ENCODE assay signal across 8 cellular contexts in genomic region chr12:1690578-1691122, GRCh38. TPM values are rescaled to one million over a fixed set of nuclear protein-coding genes. Genes with fewer than 3 reads are reported as not detected.
A peak's percentile ranks its signal among the peaks of the same experiment; 100 is the strongest.
DNase-seq lines count a peak whose midpoint lies in the region; ATAC-seq and TF ChIP-seq lines count a peak whose summit lies in the region.

Gene ADIPOR2, plus strand, starts transcription at chr12:1691070. Its CDS starts 63,274 bp downstream, at chr12:1754344.

- no peaks in the 10 kb centered on the region for H3K27me3 ChIP-seq in upper lobe of left lung

- TF ChIP-seq CTCF in upper lobe of left lung (IDR thresholded peaks at IDR 0.05): peak in 1 of 6 experiments; percentile 25

- peak; percentile 91 for ATAC-seq in HG02884 (IDR thresholded peaks at IDR 0.05; ENCODE audit: unreplicated experiment)
- ATAC-seq in left cardiac atrium: peak; percentile 99 to 100
- peak; percentile 99 for ATAC-seq in upper lobe of left lung (ENCODE audit: low FRiP score in 2 of 2)

- 1 to 3% methylated on average over 4 to 11 of the region's 59 CpGs for WGBS in upper lobe of left lung, 2 donors

- peak in 1 of 4 donors; percentile 71 for TF ChIP-seq EP300 in upper lobe of left lung (IDR thresholded peaks at IDR 0.05)

- peak within 1 kb of the TSS; percentile 95 to 100 (median 98) for H3K27ac ChIP-seq in upper lobe of left lung

- DNase-seq in NCI-H1694 (lab: John Stamatoyannopoulos, UW): peak; percentile 97
- peak; percentile 95 for DNase-seq in amniotic epithelial cell (ENCODE audit: low read depth)
- DNase-seq in left cardiac atrium: peak; percentile 96
- peak; percentile 99 for DNase-seq in posterior vena cava (ENCODE audit: low spot score)
- peak; percentile 94 to 99 for DNase-seq in upper lobe of left lung

- peak; percentile 87 for TF ChIP-seq POLR2A in GM15510 (IDR thresholded peaks at IDR 0.05; ENCODE audit: borderline replicate concordance, extremely low read depth, insufficient read length)
- peak in 2 of 4 donors; percentile 92 to 94 for TF ChIP-seq POLR2A in upper lobe of left lung (IDR thresholded peaks at IDR 0.05)

- H3K9me3 ChIP-seq in upper lobe of left lung: no peaks in the 10 kb centered on the region

- H3K36me3 ChIP-seq in upper lobe of left lung: no peaks in the 10 kb centered on the region

- peak within 1 kb of the TSS; percentile 82 to 93 (median 91) for H3K4me3 ChIP-seq in upper lobe of left lung

- intact Hi-C loops in T-helper 1 cell treated with Interleukin-12 subunit alpha and Interleukin-12 subunit beta and Interleukin-4 antibody, amounts not matched to agents 30 ng/mL and 1 ng/mL, for 36 hours (cut with micrococcal nuclease): loop anchor here (1.0 to 2.0 kb wide), 9 partner anchors 24 to 742 kb away; partner anchors contain the start of genes DCP1B and RAD52
- intact Hi-C loops in left cardiac atrium (cut with DNase I) (no loop called here), posterior vena cava (cut with DNase I) (no loop called here)

- peaks cover 12 to 33% (median 15%) of the 10 kb centered on the region in 4 donors for H3K4me1 ChIP-seq in upper lobe of left lung

RNA-seq across cellular contexts. Expression of gene ADIPOR2, which starts in this region (rescaled TPM):
- total RNA-seq in T-helper 1 cell treated with Interleukin-12 subunit alpha and Interleukin-12 subunit beta and Interleukin-4 antibody, amounts not matched to agents 30 ng/mL and 1 ng/mL, for 36 hours: 55.8 and 58.0 TPM in 2 replicates
- total RNA-seq in left cardiac atrium: 10 to 100 TPM; 50.3 to 53.1 TPM
- total RNA-seq in posterior vena cava: 10 to 100 TPM; 31.9 to 40.1 TPM
- 10 to 100 TPM; 45.1 to 82.3 (median 68.6) TPM for total RNA-seq in upper lobe of left lung

Comparison
In these comparisons a context has a peak if more than half of its experiments do, and no peak if none do; other contexts are left out.
1. Peak in every context shown above with its lines: DNase-seq, ATAC-seq, H3K4me3 ChIP-seq and H3K27ac ChIP-seq.